ENCODE assay signal across 8 cellular contexts in genomic region chr9:129458663-129459549, GRCh38.
A peak's percentile ranks its signal among the peaks of the same experiment; 100 is the strongest.
DNase-seq lines count a peak whose midpoint lies in the region; ATAC-seq and TF ChIP-seq lines count a peak whose summit lies in the region.

No MANE protein-coding gene starts in this region.

- WGBS in heart right ventricle, 2 donors = 30 to 41% methylated on average over 29 of the region's 29 CpGs

- H3K27me3 ChIP-seq in CD4-positive, CD25-positive, alpha-beta regulatory T cell (ENCODE audit: control insufficient read depth, insufficient read depth, low read length) = no peaks in the 10 kb centered on the region
- H3K27me3 ChIP-seq in heart right ventricle = no peaks in the 10 kb centered on the region

- peaks cover 0 to 40% (median 6%) of the 10 kb centered on the region in 4 donors for H3K4me1 Mint-ChIP-seq in CD4-positive, CD25-positive, alpha-beta regulatory T cell

- intact Hi-C loops in heart right ventricle (cut with DNase I) = loop anchor here in 3 of 10 donors (5.0 kb wide), 1 partner anchor 42 kb away; no protein-coding TSS in a partner anchor
- intact Hi-C loops in sciatic nerve (cut with DNase I) = loop anchor here (2.0 kb wide), 1 partner anchor 44 kb away; no protein-coding TSS in a partner anchor

- peaks cover 36% of the 10 kb centered on the region for H3K4me1 ChIP-seq in CD4-positive, CD25-positive, alpha-beta regulatory T cell (ENCODE audit: control insufficient read depth, insufficient read depth, low read length, poor library complexity, severe bottlenecking)
- peaks cover 25 to 42% (median 36%) of the 10 kb centered on the region in 9 donors for H3K4me1 ChIP-seq in heart right ventricle

- no peaks in the 10 kb centered on the region for H3K27me3 Mint-ChIP-seq in CD4-positive, CD25-positive, alpha-beta regulatory T cell

- peak in 1 of 3 donors; percentile 18 for DNase-seq in CD4-positive, CD25-positive, alpha-beta regulatory T cell
- DNase-seq in MV-4-11 (lab: John Stamatoyannopoulos, UW) (peak; percentile 24), heart right ventricle (peak; percentile 67 to 71), sciatic nerve (ENCODE audit: low spot score) (peak; percentile 83)
- peak; percentile 68 for DNase-seq in activated CD8-positive, alpha-beta memory T cell treated with anti-CD3 and anti-CD28 coated beads, Interleukin-2, amount 50 U/mL, for 48 hours

- no peaks in the 10 kb centered on the region for H3K9me3 Mint-ChIP-seq in CD4-positive, CD25-positive, alpha-beta regulatory T cell

- no peaks in the 10 kb centered on the region for H3K36me3 Mint-ChIP-seq in CD4-positive, CD25-positive, alpha-beta regulatory T cell

- H3K27ac ChIP-seq in CD4-positive, CD25-positive, alpha-beta regulatory T cell (ENCODE audit: insufficient read depth, low read length, poor library complexity, severe bottlenecking) = peak overlapping the region; percentile 41
- peak overlapping the region; percentile 64 to 100 (median 85) for H3K27ac ChIP-seq in heart right ventricle

- no peaks in the 10 kb centered on the region for H3K9me3 ChIP-seq in CD4-positive, CD25-positive, alpha-beta regulatory T cell (ENCODE audit: control insufficient read depth in 2 of 2, low read length in 2 of 2)
- no peaks in the 10 kb centered on the region for H3K9me3 ChIP-seq in heart right ventricle

- no peaks in the 10 kb centered on the region for H3K36me3 ChIP-seq in CD4-positive, CD25-positive, alpha-beta regulatory T cell (ENCODE audit: control insufficient read depth, insufficient read depth, low read length)
- H3K36me3 ChIP-seq in heart right ventricle = no peaks in the 10 kb centered on the region

- peak overlapping the region in 3 of 4 donors; percentile 8 to 57 (median 31) for H3K4me3 Mint-ChIP-seq in CD4-positive, CD25-positive, alpha-beta regulatory T cell

- peak; percentile 6 to 12 for ATAC-seq in CD4-positive, CD25-positive, alpha-beta regulatory T cell (ENCODE audit: low read depth in 2 of 2)
- ATAC-seq in heart right ventricle (peak; percentile 23 to 80 (median 64)), sciatic nerve (peak; percentile 22), HG03280 (IDR thresholded peaks at IDR 0.05; ENCODE audit: unreplicated experiment) (no peak), HG03196 (IDR thresholded peaks at IDR 0.05; ENCODE audit: unreplicated experiment) (no peak), HG03520 (IDR thresholded peaks at IDR 0.05; ENCODE audit: unreplicated experiment) (no peak)

- H3K4me3 ChIP-seq in CD4-positive, CD25-positive, alpha-beta regulatory T cell (ENCODE audit: low read depth, low read length) = no peak overlapping the region
- peak overlapping the region in 3 of 10 donors; percentile 15 to 29 (median 22) for H3K4me3 ChIP-seq in heart right ventricle

- peak overlapping the region in 2 of 3 donors; percentile 59 to 80 for H3K27ac Mint-ChIP-seq in CD4-positive, CD25-positive, alpha-beta regulatory T cell

- TF ChIP-seq CTCF in heart right ventricle (IDR thresholded peaks at IDR 0.05) = no peak

Comparison
In these comparisons a context has a peak if more than half of its experiments do, and no peak if none do; other contexts are left out.
1. ATAC-seq: peak in CD4-positive, CD25-positive, alpha-beta regulatory T cell (2 of 2), heart right ventricle (8 of 8) and sciatic nerve (single experiment); none in HG03280 (single experiment), HG03196 (single experiment) and HG03520 (single experiment).